In genomic region chr15:64507293-64507802, GRCh38 we compare ENCODE assay signal across 8 cellular contexts. TPM values are rescaled to one million over a fixed set of nuclear protein-coding genes. Genes with fewer than 3 reads are reported as not detected.
DNase-seq lines count a peak whose midpoint lies in the region; ATAC-seq and TF ChIP-seq lines count a peak whose summit lies in the region.

No MANE protein-coding gene starts in this region.

- no peak overlapping the region for H3K4me3 Mint-ChIP-seq in activated naive CD4-positive, alpha-beta T cell treated with anti-CD3 and anti-CD28 coated beads for 36 hours

- H3K27me3 ChIP-seq in heart right ventricle (no peaks in the 10 kb centered on the region), rectal smooth muscle tissue (ENCODE audit: control insufficient read depth, insufficient read depth, low read length) (no peaks in the 10 kb centered on the region), HAP-1 (ENCODE audit: low read depth) (no peaks in the 10 kb centered on the region)

- peaks cover 0 to 26% (median 0%) of the 10 kb centered on the region in 9 donors for H3K36me3 ChIP-seq in heart right ventricle
- no peaks in the 10 kb centered on the region for H3K36me3 ChIP-seq in rectal smooth muscle tissue (ENCODE audit: control insufficient read depth, insufficient read depth, low read length)
- H3K36me3 ChIP-seq in HAP-1 (replicated peaks) = peaks cover 14% of the 10 kb centered on the region

- 11 to 29% methylated on average over 3 of the region's 3 CpGs for WGBS in heart right ventricle, 2 donors

- peak; percentile 76 for ATAC-seq in GM21576 (IDR thresholded peaks at IDR 0.05; ENCODE audit: unreplicated experiment)
- peak; percentile 87 to 99 (median 96) for ATAC-seq in heart right ventricle

- peak; percentile 94 for DNase-seq in G401 (ENCODE audit: low spot score)
- DNase-seq in NCI-H2107 treated with DMSO at 0.1 percent for 48 hours (lab: John Stamatoyannopoulos, UW; ENCODE audit: unreplicated experiment) = peak; percentile 44
- DNase-seq in activated naive CD4-positive, alpha-beta T cell treated with anti-CD3 and anti-CD28 coated beads for 36 hours = peak; percentile 64
- peak; percentile 53 to 78 for DNase-seq in heart right ventricle
- no peak for DNase-seq in SHP77 (lab: John Stamatoyannopoulos, UW)
- no peak for DNase-seq in HAP-1 (ENCODE audit: low spot score in 2 of 2)

- peaks cover 8% of the 10 kb centered on the region for H3K36me3 Mint-ChIP-seq in activated naive CD4-positive, alpha-beta T cell treated with anti-CD3 and anti-CD28 coated beads for 36 hours (ENCODE audit: low read depth)

- no peaks in the 10 kb centered on the region for H3K9me3 ChIP-seq in heart right ventricle
- no peaks in the 10 kb centered on the region for H3K9me3 ChIP-seq in HAP-1

- H3K4me1 ChIP-seq in heart right ventricle (peaks cover 7 to 54% (median 46%) of the 10 kb centered on the region in 9 donors), rectal smooth muscle tissue (ENCODE audit: control insufficient read depth, insufficient read depth, low read length) (peaks cover 28% of the 10 kb centered on the region), HAP-1 (peaks cover 12% of the 10 kb centered on the region)

- H3K4me3 ChIP-seq in heart right ventricle = no peak overlapping the region
- H3K4me3 ChIP-seq in rectal smooth muscle tissue (ENCODE audit: low read length) = peak overlapping the region; percentile 2
- H3K4me3 ChIP-seq in HAP-1 = no peak overlapping the region

- in situ Hi-C loops in G401 (cut with HindIII; ENCODE audit: low sequenced_read_pairs) (no loop called here), HAP-1 (cut with MboI; ENCODE audit: low sequenced_read_pairs) (no loop called here)

- H3K9ac ChIP-seq in rectal smooth muscle tissue (ENCODE audit: low read length) = no peak overlapping the region

- TF ChIP-seq CTCF in heart right ventricle (IDR thresholded peaks at IDR 0.05) = no peak

- intact Hi-C loops in activated naive CD4-positive, alpha-beta T cell treated with anti-CD3 and anti-CD28 coated beads for 36 hours (cut with micrococcal nuclease) = no loop called here
- intact Hi-C loops in heart right ventricle (cut with DNase I) = no loop called here

- H3K9me3 Mint-ChIP-seq in activated naive CD4-positive, alpha-beta T cell treated with anti-CD3 and anti-CD28 coated beads for 36 hours = no peaks in the 10 kb centered on the region

- CTCF ChIA-PET in activated naive CD4-positive, alpha-beta T cell treated with anti-CD3 and anti-CD28 coated beads for 36 hours (lab: Charles Lee) = no interaction called here

- H3K27ac ChIP-seq in heart right ventricle (peak overlapping the region in 8 of 10 donors; percentile 1 to 52 (median 39)), rectal smooth muscle tissue (ENCODE audit: low read depth, low read length) (peak overlapping the region; percentile 67)

- peak overlapping the region; percentile 59 for H3K27ac Mint-ChIP-seq in activated naive CD4-positive, alpha-beta T cell treated with anti-CD3 and anti-CD28 coated beads for 36 hours

- peaks cover 77% of the 10 kb centered on the region for H3K4me1 Mint-ChIP-seq in activated naive CD4-positive, alpha-beta T cell treated with anti-CD3 and anti-CD28 coated beads for 36 hours (ENCODE audit: low read depth)

- H3K27me3 Mint-ChIP-seq in activated naive CD4-positive, alpha-beta T cell treated with anti-CD3 and anti-CD28 coated beads for 36 hours (ENCODE audit: low read depth) = no peaks in the 10 kb centered on the region

RNA-seq across cellular contexts. Expression of gene ZNF609, which starts 47.0 kb away (rescaled TPM):
- total RNA-seq in G401 (2014; rRNA removed; shearing (Covaris generic)) = 11.6 and 17.0 TPM in 2 replicates
- total RNA-seq in activated naive CD4-positive, alpha-beta T cell treated with anti-CD3 and anti-CD28 coated beads for 36 hours = 10 to 100 TPM; 39.5 to 40.4 TPM
- 10 to 100 TPM; 13.7 to 19.2 (median 16.6) TPM for total RNA-seq in heart right ventricle
- 1 to 10 TPM; 4.0 to 5.3 TPM for polyA plus RNA-seq in heart right ventricle

Comparison
In these comparisons a context has a peak if more than half of its experiments do, and no peak if none do; other contexts are left out.
1. DNase-seq: peak in G401 (single experiment), NCI-H2107 treated with DMSO at 0.1 percent for 48 hours (single experiment), activated naive CD4-positive, alpha-beta T cell treated with anti-CD3 and anti-CD28 coated beads for 36 hours (single experiment) and heart right ventricle (2 of 2); none in SHP77 (0 of 2) and HAP-1 (0 of 2).